ENCODE assay signal across 4 cellular contexts in the genomic region with DNA sequence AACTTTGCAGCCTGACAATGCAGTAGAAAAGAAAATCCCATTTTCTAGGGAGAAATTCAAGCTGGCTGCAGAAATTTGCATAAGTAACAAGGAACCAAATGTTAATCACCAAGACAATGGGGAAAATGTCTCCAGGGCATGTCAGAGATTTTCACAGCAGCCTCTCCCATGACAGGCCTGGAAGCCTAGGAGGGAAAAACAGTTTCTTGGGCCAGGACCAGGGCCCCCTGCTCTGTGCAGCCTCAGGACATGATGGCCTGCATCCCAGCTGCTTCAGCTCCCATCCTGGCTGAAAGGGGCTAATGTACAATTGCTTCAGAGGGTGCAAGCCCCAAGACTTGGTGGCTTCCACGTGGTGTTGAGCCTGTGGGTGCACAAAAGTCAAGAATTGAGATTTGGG.
A peak's percentile ranks its signal among the peaks of the same experiment; 100 is the strongest.
DNase-seq lines count a peak whose midpoint lies in the region; ATAC-seq and TF ChIP-seq lines count a peak whose summit lies in the region.
"Not testable (repeated sequence)": the region's sequence is repeated elsewhere in the genome, so short reads cannot be mapped to it uniquely, and the experiment has no call there.

No MANE protein-coding gene starts in this region.

- H3K4me3 Mint-ChIP-seq in GM23338, result not testable (repeated sequence)

- H3K27ac Mint-ChIP-seq in GM23338, result not testable (repeated sequence)

- peaks cover 29% of the 10 kb centered on the region for H3K9me2 ChIP-seq in GM23338 (ENCODE audit: insufficient read depth)

- not testable (repeated sequence) for DNase-seq in GM23338 (ENCODE audit: low spot score)
- DNase-seq in RPMI7951 (ENCODE audit: low read depth) (peak; percentile 63), esophagus muscularis mucosa (ENCODE audit: extremely low spot score) (peak; percentile 83)

- H3K79me2 ChIP-seq in GM23338 (replicated peaks; ENCODE audit: insufficient read depth), result not testable (repeated sequence)

- not testable (repeated sequence) for H3K27ac ChIP-seq in GM23338 (ENCODE audit: low read depth); esophagus muscularis mucosa (replicated peaks in 1 of 4)
- H3K27ac ChIP-seq in HUES48 (ENCODE audit: low read depth, low read length), result peak overlapping the region; percentile 10

- H3K4me1 ChIP-seq in GM23338 (ENCODE audit: insufficient read depth); HUES48 (ENCODE audit: control insufficient read depth, insufficient read depth, low read length); esophagus muscularis mucosa: not testable (repeated sequence)

- H3F3A ChIP-seq in GM23338 (replicated peaks; ENCODE audit: low read depth), result not testable (repeated sequence)

- ATAC-seq in GM23338, result peak; percentile 61

- not testable (repeated sequence) for TF ChIP-seq EP300 in esophagus muscularis mucosa (IDR thresholded peaks at IDR 0.05)

- H3K4me1 Mint-ChIP-seq in GM23338, result not testable (repeated sequence)

- peaks cover 12% of the 10 kb centered on the region; the same call in 2 of the 3 replicates for H3K36me3 Mint-ChIP-seq in GM23338 (ENCODE audit: low read depth)

- not testable (repeated sequence) for H3K9ac ChIP-seq in HUES48 (ENCODE audit: low read depth, low read length)

- H3K4me3 ChIP-seq in GM23338; HUES48 (ENCODE audit: low read depth, low read length); esophagus muscularis mucosa: not testable (repeated sequence)

- not testable (repeated sequence) for H3K36me3 ChIP-seq in GM23338 (ENCODE audit: insufficient read depth); HUES48 (ENCODE audit: control insufficient read depth, insufficient read depth, low read length); esophagus muscularis mucosa

- H3K27me3 Mint-ChIP-seq in GM23338 (ENCODE audit: insufficient read depth, low read depth, poor library complexity), result not testable (repeated sequence)

- H3K9me3 ChIP-seq in HUES48 (ENCODE audit: control insufficient read depth, insufficient read depth, low read length), result not testable (repeated sequence)
- H3K9me3 ChIP-seq in esophagus muscularis mucosa, result peaks cover 0 to 16% (median 3%) of the 10 kb centered on the region in 4 donors

- peaks cover 22% of the 10 kb centered on the region for H3K9me3 Mint-ChIP-seq in GM23338

- TF ChIP-seq POLR2A in esophagus muscularis mucosa (IDR thresholded peaks at IDR 0.05; ENCODE audit: low read depth), result not testable (repeated sequence)

- not testable (repeated sequence) for TF ChIP-seq CTCF in GM23338 (conservative IDR thresholded peaks at IDR 0.05; ENCODE audit: low read depth in 2 of 2); esophagus muscularis mucosa (IDR thresholded peaks at IDR 0.05)

- H3K27me3 ChIP-seq in GM23338 (ENCODE audit: insufficient read depth); HUES48 (ENCODE audit: control insufficient read depth, insufficient read depth, low read length); esophagus muscularis mucosa: not testable (repeated sequence)

- 0 out of 2 replicates have a peak overlapping the region, but pooled peaks have one; percentile 16 for H3K4me2 ChIP-seq in GM23338

- 0% methylated on average over 1 of the region's 1 CpG for WGBS in esophagus muscularis mucosa

- H4K20me1 ChIP-seq in GM23338 (replicated peaks; ENCODE audit: insufficient read depth), result not testable (repeated sequence)

- not testable (repeated sequence) for H2AFZ ChIP-seq in GM23338

- intact Hi-C loops in esophagus muscularis mucosa (cut with DNase I), result not testable (repeated sequence)
